1 cellular context compared by ENCODE assay signal in the genomic region with DNA sequence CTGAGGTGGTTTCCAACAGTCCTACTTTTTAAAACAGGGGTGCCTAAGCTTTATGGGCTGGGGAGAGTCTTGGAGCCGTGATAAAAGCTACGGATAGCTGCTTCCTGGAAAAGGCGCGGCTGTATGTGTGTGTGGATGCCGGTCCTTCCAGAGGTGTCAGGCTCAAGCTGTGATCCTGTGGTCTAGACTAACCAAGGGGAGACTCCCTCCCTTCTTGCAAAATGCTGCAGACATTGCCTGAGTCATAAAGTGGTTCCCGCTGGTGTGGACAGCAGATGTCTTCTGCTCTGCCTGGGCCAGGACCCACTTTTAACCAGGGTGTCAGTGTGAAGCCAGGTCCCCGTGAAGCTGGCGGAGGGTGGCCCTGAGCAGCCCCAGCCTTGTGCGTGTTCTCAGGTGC.
TF ChIP-seq lines count a peak whose summit lies in the region.

No MANE protein-coding gene starts in this region.

TF ChIP-seq in IMR-90, 13 proteins besides CTCF, POLR2A, EP300 and RAD21 (continued from another document):
- TF ChIP-seq, protein P1, sequence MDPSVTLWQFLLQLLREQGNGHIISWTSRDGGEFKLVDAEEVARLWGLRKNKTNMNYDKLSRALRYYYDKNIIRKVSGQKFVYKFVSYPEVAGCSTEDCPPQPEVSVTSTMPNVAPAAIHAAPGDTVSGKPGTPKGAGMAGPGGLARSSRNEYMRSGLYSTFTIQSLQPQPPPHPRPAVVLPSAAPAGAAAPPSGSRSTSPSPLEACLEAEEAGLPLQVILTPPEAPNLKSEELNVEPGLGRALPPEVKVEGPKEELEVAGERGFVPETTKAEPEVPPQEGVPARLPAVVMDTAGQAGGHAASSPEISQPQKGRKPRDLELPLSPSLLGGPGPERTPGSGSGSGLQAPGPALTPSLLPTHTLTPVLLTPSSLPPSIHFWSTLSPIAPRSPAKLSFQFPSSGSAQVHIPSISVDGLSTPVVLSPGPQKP (IDR thresholded peaks at IDR 0.05; ENCODE audit: borderline replicate concordance, low read depth, low read length) = no peak
- TF ChIP-seq MAFK (IDR thresholded peaks at IDR 0.05; ENCODE audit: low read depth, low read length) (no peak), BHLHE40 (IDR thresholded peaks at IDR 0.05; ENCODE audit: low read depth, low read length) (no peak), MAZ (IDR thresholded peaks at IDR 0.05; ENCODE audit: borderline replicate concordance, low read depth, low read length) (no peak), CEBPB (IDR thresholded peaks at IDR 0.05; ENCODE audit: low read depth, low read length) (0 out of 2 replicates have a peak, but pooled peaks have one; percentile 11)
